21 cellular contexts compared by ENCODE assay signal in the genomic region with DNA sequence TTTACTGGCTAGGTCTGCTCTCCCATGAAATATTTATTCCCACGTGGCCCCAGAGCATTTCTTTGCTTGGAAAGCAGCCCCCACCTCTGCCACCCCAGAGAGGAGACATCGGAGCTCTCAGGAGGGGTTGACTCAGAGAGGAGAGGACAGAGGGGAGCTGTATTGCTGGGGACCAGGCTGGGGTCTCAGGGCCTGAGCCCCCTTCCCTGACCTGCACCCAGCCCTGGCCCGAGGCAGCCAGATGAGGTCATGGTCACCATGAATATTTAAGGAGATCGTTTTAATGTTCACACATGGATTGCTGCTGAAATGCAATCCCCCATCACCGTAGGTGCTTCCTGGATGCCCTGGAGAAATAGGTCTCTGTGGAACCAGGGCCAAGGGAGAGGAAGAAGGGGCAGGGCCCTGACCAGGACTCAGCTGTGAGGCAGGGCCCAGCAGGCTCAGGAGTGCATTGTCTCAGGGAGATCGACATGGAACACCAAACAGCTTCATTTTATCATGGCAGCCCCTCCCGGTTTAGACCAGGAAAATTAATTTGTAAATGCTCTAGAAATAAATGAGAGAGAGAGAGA.
DNase-seq lines count a peak whose midpoint lies in the region; ATAC-seq and TF ChIP-seq lines count a peak whose summit lies in the region.
"Had no signal": no experiment of that assay in that cellular context is flagged by ENCODE, and none has a peak within 500 bp of the region (broad histone marks: within the 10 kb centered on the region; RNA-seq: fewer than 3 reads in every experiment).

No MANE protein-coding gene starts in this region.

- peaks cover 7% of the 10 kb centered on the region for H3K36me3 Mint-ChIP-seq in endothelial cell (ENCODE audit: low read depth, unreplicated experiment)
- H3K36me3 Mint-ChIP-seq: IgD-negative memory B cell had no signal

- ATAC-seq in GM19395 (IDR thresholded peaks at IDR 0.05; ENCODE audit: unreplicated experiment), result no peak
- ATAC-seq: activated T-helper 17 cell treated with anti-CD3 and anti-CD28 coated beads, Interleukin-2, amount 50 U/mL, for 72 hours; SK-N-SH treated with all-trans-retinoic acid at 6 μM for 48 hours had no signal

- no peak overlapping the region for H3K27ac ChIP-seq in prostate gland
- H3K27ac ChIP-seq: C4-2B, hepatocyte, tibial artery had no signal

- TF ChIP-seq POLR2A in prostate gland (IDR thresholded peaks at IDR 0.05), result no peak

- H3K27ac Mint-ChIP-seq in endothelial cell (ENCODE audit: unreplicated experiment), result no peak overlapping the region
- H3K27ac Mint-ChIP-seq: activated T-helper 17 cell treated with anti-CD3 and anti-CD28 coated beads, Interleukin-2, amount 50 U/mL, for 72 hours; IgD-negative memory B cell had no signal

- no peak for TF ChIP-seq CTCF in endothelial cell (IDR thresholded peaks at IDR 0.05; ENCODE audit: unreplicated experiment)
- TF ChIP-seq CTCF in prostate gland (IDR thresholded peaks at IDR 0.05), result no peak

- peaks cover 12% of the 10 kb centered on the region for H3K27me3 Mint-ChIP-seq in endothelial cell (ENCODE audit: unreplicated experiment)
- H3K27me3 Mint-ChIP-seq: IgD-negative memory B cell had no signal

- no peaks in the 10 kb centered on the region for H3K4me1 ChIP-seq in prostate gland (replicated peaks)
- H3K4me1 ChIP-seq: parathyroid adenoma, Peyer's patch, tibial artery had no signal

- H3K4me3 Mint-ChIP-seq in endothelial cell (ENCODE audit: unreplicated experiment), result peak overlapping the region; percentile 42
- H3K4me3 Mint-ChIP-seq: activated T-helper 17 cell treated with anti-CD3 and anti-CD28 coated beads, Interleukin-2, amount 50 U/mL, for 72 hours; central memory CD8-positive, alpha-beta T cell; IgD-negative memory B cell had no signal

- no peaks in the 10 kb centered on the region for H3K27me3 ChIP-seq in prostate gland (replicated peaks; ENCODE audit: insufficient read depth)
- H3K27me3 ChIP-seq: hepatocyte, Peyer's patch had no signal

- H3K36me3 ChIP-seq in prostate gland, result no peaks in the 10 kb centered on the region
- H3K36me3 ChIP-seq: Peyer's patch, tibial artery had no signal

- DNase-seq in NCI-H146 (lab: John Stamatoyannopoulos, UW) (peak; percentile 34), NCI-H146 treated with DMSO at 0.1 percent for 48 hours (lab: John Stamatoyannopoulos, UW; ENCODE audit: unreplicated experiment) (no peak), Daoy (ENCODE audit: low read depth) (peak; percentile 2), endothelial cell (ENCODE audit: low spot score) (no peak), prostate gland (ENCODE audit: low spot score) (peak; percentile 2), NCI-H2227 treated with DMSO at 0.1 percent for 48 hours (lab: John Stamatoyannopoulos, UW) (no peak), kidney tubule cell (ENCODE audit: low spot score) (no peak)
- DNase-seq: amniotic stem cell, NCI-H1048, NCI-H2107, NCI-H774 had no signal

- H3K9me3 ChIP-seq in prostate gland, result no peaks in the 10 kb centered on the region
- H3K9me3 ChIP-seq: Peyer's patch, tibial artery had no signal

- H3K4me1 Mint-ChIP-seq in endothelial cell (ENCODE audit: unreplicated experiment), result peaks cover 2% of the 10 kb centered on the region
- H3K4me1 Mint-ChIP-seq: central memory CD8-positive, alpha-beta T cell; IgD-negative memory B cell had no signal

- intact Hi-C loops in prostate gland (cut with DNase I), result no loop called here

- 65% methylated on average over 7 of the region's 7 CpGs for WGBS in prostate gland

- peaks cover 3% of the 10 kb centered on the region for H3K9me3 Mint-ChIP-seq in endothelial cell (ENCODE audit: unreplicated experiment)
- H3K9me3 Mint-ChIP-seq: central memory CD8-positive, alpha-beta T cell had no signal

- no peak overlapping the region for H3K4me3 ChIP-seq in prostate gland
- H3K4me3 ChIP-seq: hepatocyte, Peyer's patch, tibial artery had no signal

Comparison
In these comparisons a context has a peak if more than half of its experiments do, and no peak if none do; other contexts are left out.
1. DNase-seq: peak in NCI-H146 (single experiment), Daoy (single experiment) and prostate gland (single experiment); none in NCI-H146 treated with DMSO at 0.1 percent for 48 hours (single experiment), endothelial cell (single experiment), NCI-H2227 treated with DMSO at 0.1 percent for 48 hours (single experiment) and kidney tubule cell (single experiment).